22 cellular contexts compared by ENCODE assay signal in the genomic region with DNA sequence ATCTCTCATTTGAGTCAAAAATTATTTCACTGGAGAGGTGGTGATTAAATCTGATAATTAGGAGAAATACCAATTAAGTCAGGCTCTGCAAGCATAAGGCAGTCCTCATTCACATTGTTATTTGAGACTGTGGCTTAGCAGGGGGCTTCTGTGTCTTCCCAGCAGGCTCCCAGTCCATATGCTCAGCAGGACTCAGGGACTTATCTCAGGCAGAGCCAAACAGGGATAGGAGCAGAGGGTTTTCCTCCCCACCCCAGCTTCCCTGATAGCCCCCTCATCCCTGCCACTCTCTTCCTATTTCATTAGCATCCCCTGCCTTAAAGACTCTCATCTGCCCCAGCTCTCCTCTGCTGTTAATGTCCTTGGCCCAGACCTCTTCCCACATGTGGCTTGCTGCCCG.
DNase-seq lines count a peak whose midpoint lies in the region; ATAC-seq and TF ChIP-seq lines count a peak whose summit lies in the region.
"Had no signal": no experiment of that assay in that cellular context is flagged by ENCODE, and none has a peak within 500 bp of the region (broad histone marks: within the 10 kb centered on the region; RNA-seq: fewer than 3 reads in every experiment).

No MANE protein-coding gene starts in this region.

- H3K4ac ChIP-seq in H9 (ENCODE audit: low read depth, low read length) (no peak overlapping the region), mesendoderm (ENCODE audit: low read depth, low read length) (no peak overlapping the region)

- H3T11ph ChIP-seq in H9 (ENCODE audit: low read length), result no peak overlapping the region

- H2BK12ac ChIP-seq in H9 (ENCODE audit: insufficient read length, low read depth, low read length), result no peak overlapping the region

- H4K91ac ChIP-seq in H9 (ENCODE audit: insufficient read length, low read depth, low read length), result no peak overlapping the region

- no peaks in the 10 kb centered on the region for H3K27me3 ChIP-seq in H9 (ENCODE audit: insufficient read depth, low read length)
- H3K27me3 ChIP-seq in mesendoderm (ENCODE audit: insufficient read depth, low read length, poor library complexity), result no peaks in the 10 kb centered on the region
- H3K27me3 ChIP-seq in upper lobe of left lung, result no peaks in the 10 kb centered on the region
- H3K27me3 ChIP-seq: SJCRH30 had no signal

- H3K23ac ChIP-seq in H9 (ENCODE audit: insufficient read length, low read depth, low read length) (no peak overlapping the region), mesendoderm (ENCODE audit: low read length) (no peak overlapping the region)

- no peak overlapping the region for H3K4me3 Mint-ChIP-seq in H9
- H3K4me3 Mint-ChIP-seq: B cell; CD4-positive, CD25-positive, alpha-beta regulatory T cell had no signal

- no peaks in the 10 kb centered on the region for H3K9me3 Mint-ChIP-seq in H9

- H3K36me3 ChIP-seq in mesendoderm (ENCODE audit: control insufficient read depth, insufficient read depth, low read length) (no peaks in the 10 kb centered on the region), upper lobe of left lung (no peaks in the 10 kb centered on the region)
- H3K36me3 ChIP-seq: HAP-1, MG63, SJCRH30 had no signal

- no peak overlapping the region for H2BK120ac ChIP-seq in H9 (ENCODE audit: low read depth, low read length, poor library complexity, severe bottlenecking)
- H2BK120ac ChIP-seq in mesendoderm (ENCODE audit: low read depth, low read length), result peak overlapping the region; percentile 69

- TF ChIP-seq EP300 in upper lobe of left lung (IDR thresholded peaks at IDR 0.05), result no peak

- no peak for TF ChIP-seq POLR2A in upper lobe of left lung (IDR thresholded peaks at IDR 0.05)

- no peak overlapping the region for H2BK15ac ChIP-seq in H9 (ENCODE audit: low read depth, low read length)
- H2BK15ac ChIP-seq in mesendoderm (replicated peaks; ENCODE audit: low read depth), result no peak overlapping the region

- no CpG with 5 or more reads among the region's 1 CpG for WGBS in H9 (ENCODE audit: extremely low coverage, insufficient read length, low lambda C conversion rate)
- WGBS in mesendoderm (ENCODE audit: extremely low coverage, insufficient coverage, low lambda C conversion rate), result no CpG with 5 or more reads among the region's 1 CpG
- WGBS in upper lobe of left lung, 2 donors, result 19 to 31% methylated on average over 1 of the region's 1 CpG

- no peaks in the 10 kb centered on the region for H3K4me1 ChIP-seq in H9 (ENCODE audit: insufficient read depth, low read length)
- peaks cover 3% of the 10 kb centered on the region for H3K4me1 ChIP-seq in mesendoderm (ENCODE audit: control insufficient read depth, low read depth, low read length)
- H3K4me1 ChIP-seq in upper lobe of left lung, result no peaks in the 10 kb centered on the region
- H3K4me1 ChIP-seq: Caco-2, HAP-1 had no signal

- H2BK5ac ChIP-seq in H9 (ENCODE audit: insufficient read length, low read length) (no peak overlapping the region), mesendoderm (ENCODE audit: low read length) (no peak overlapping the region)

- H4K5ac ChIP-seq in H9 (ENCODE audit: insufficient read length, low read depth, low read length) (no peak overlapping the region), mesendoderm (ENCODE audit: low read length) (no peak overlapping the region)

- no peak overlapping the region for H2AK5ac ChIP-seq in H9 (ENCODE audit: insufficient read length, low read length)
- H2AK5ac ChIP-seq in mesendoderm (ENCODE audit: low read length), result no peak overlapping the region

- TF ChIP-seq CTCF in H9 (conservative IDR thresholded peaks at IDR 0.05), result no peak
- TF ChIP-seq CTCF in upper lobe of left lung (IDR thresholded peaks at IDR 0.05), result no peak

- H3K56ac ChIP-seq in H9 (ENCODE audit: insufficient read length, low read depth, low read length) (no peak overlapping the region), mesendoderm (ENCODE audit: low read length) (no peak overlapping the region)

- H3K4me1 Mint-ChIP-seq in H9, result peaks cover 15 to 25% of the 10 kb centered on the region in 2 experiments
- H3K4me1 Mint-ChIP-seq: B cell; CD4-positive, CD25-positive, alpha-beta regulatory T cell had no signal

- H3K9me3 ChIP-seq in H9 (ENCODE audit: control insufficient read depth, low read depth, low read length), result no peaks in the 10 kb centered on the region
- H3K9me3 ChIP-seq in upper lobe of left lung, result no peaks in the 10 kb centered on the region
- H3K9me3 ChIP-seq: Caco-2, HAP-1, MG63, SJCRH30 had no signal

- no peak overlapping the region for H3K14ac ChIP-seq in H9 (ENCODE audit: insufficient read depth, low read length)

- no peak overlapping the region for H4K8ac ChIP-seq in H9 (replicated peaks; ENCODE audit: insufficient read length, low read depth, low read length)
- no peak overlapping the region for H4K8ac ChIP-seq in mesendoderm (ENCODE audit: low read depth, low read length)

- no peak overlapping the region for H3K4me3 ChIP-seq in mesendoderm (ENCODE audit: low read length)
- no peak overlapping the region for H3K4me3 ChIP-seq in upper lobe of left lung
- H3K4me3 ChIP-seq: HAP-1, MG63, PC-9, SJCRH30 had no signal

- H4K20me1 ChIP-seq in H9 (ENCODE audit: control insufficient read depth, insufficient read depth, insufficient read length), result no peaks in the 10 kb centered on the region

- no peak for ATAC-seq in upper lobe of left lung (ENCODE audit: low FRiP score in 2 of 2)

- H3K27me3 Mint-ChIP-seq in H9 (ENCODE audit: low read depth), result peaks cover 61% of the 10 kb centered on the region
- H3K27me3 Mint-ChIP-seq: B cell; CD4-positive, CD25-positive, alpha-beta regulatory T cell had no signal

- H3K4me2 ChIP-seq in H9 (ENCODE audit: insufficient read depth, insufficient read length, low read length), result no peak overlapping the region
- H3K4me2 ChIP-seq in mesendoderm (ENCODE audit: low read length), result no peak overlapping the region
- H3K4me2 ChIP-seq: PC-9 had no signal

- H3K18ac ChIP-seq in H9 (ENCODE audit: insufficient read length, low read depth, low read length) (no peak overlapping the region), mesendoderm (ENCODE audit: low read length) (no peak overlapping the region)

- peak overlapping the region in 1 of 3 experiments; percentile 11; a peak in 1 of 7 replicates for H3K27ac Mint-ChIP-seq in H9
- H3K27ac Mint-ChIP-seq: B cell; CD4-positive, CD25-positive, alpha-beta regulatory T cell had no signal

- no peak overlapping the region for H2BK20ac ChIP-seq in H9 (ENCODE audit: low read depth, low read length, poor library complexity, severe bottlenecking)

- H3K27ac ChIP-seq in H9 (ENCODE audit: insufficient read length, low read depth, low read length) (no peak overlapping the region), mesendoderm (ENCODE audit: low read depth, low read length) (no peak overlapping the region), upper lobe of left lung (no peak overlapping the region)
- H3K27ac ChIP-seq: PC-9, SJCRH30 had no signal

- H3K23me2 ChIP-seq in H9 (ENCODE audit: insufficient read length, low read depth, low read length, poor library complexity, severe bottlenecking), result no peaks in the 10 kb centered on the region

- H2AFZ ChIP-seq in H9 (ENCODE audit: low read length), result no peak overlapping the region
- H2AFZ ChIP-seq: PC-9 had no signal

- H3K9ac ChIP-seq in H9 (ENCODE audit: extremely low read depth, insufficient read length, low read length) (no peak overlapping the region), mesendoderm (ENCODE audit: low read length) (no peak overlapping the region)

- DNase-seq in D341Med (ENCODE audit: low spot score), result peak; percentile 57
- DNase-seq in H9, result peak; percentile 56
- peak; percentile 49 for DNase-seq in ecto neural progenitor cell (ENCODE audit: low spot score)
- DNase-seq in mesendoderm, result peak; percentile 86
- DNase-seq in AG08396 (ENCODE audit: low spot score), result no peak
- DNase-seq in NCI-H510A (lab: John Stamatoyannopoulos, UW), result no peak
- DNase-seq in upper lobe of left lung, result no peak
- DNase-seq: ACHN; Caco-2; CD4-positive, CD25-positive, alpha-beta regulatory T cell; DMS79; IMR-90; Karpas-422; MG63; NCI-H1092; NCI-H1694; NCI-H226; NCI-H748 treated with DMSO at 0.1 percent for 48 hours; PC-9 had no signal

- H3K36me3 Mint-ChIP-seq in H9 (ENCODE audit: insufficient read depth in 1 of 3, low read depth in 3 of 3), result no peaks in the 10 kb centered on the region; a peak in 1 of 7 replicates
- H3K36me3 Mint-ChIP-seq: CD4-positive, CD25-positive, alpha-beta regulatory T cell had no signal

- H3K79me2 ChIP-seq in H9 (ENCODE audit: insufficient read depth, low read length) (no peaks in the 10 kb centered on the region), mesendoderm (ENCODE audit: control insufficient read depth, insufficient read depth, low read length) (no peaks in the 10 kb centered on the region)

- no peaks in the 10 kb centered on the region for H3K79me1 ChIP-seq in H9 (ENCODE audit: insufficient read depth, low read depth, low read length, poor library complexity, severe bottlenecking)
- H3K79me1 ChIP-seq in mesendoderm (ENCODE audit: low read length), result no peaks in the 10 kb centered on the region

Comparison
In these comparisons a context has a peak if more than half of its experiments do, and no peak if none do; other contexts are left out.
1. DNase-seq: peak in D341Med (single experiment), H9 (single experiment), ecto neural progenitor cell (single experiment) and mesendoderm (single experiment); none in AG08396 (single experiment), NCI-H510A (single experiment) and upper lobe of left lung (0 of 2).